ENCODE assay signal across 23 cellular contexts in genomic region chr19:4684312-4685095, GRCh38.
"Had no signal": no experiment of that assay in that cellular context is flagged by ENCODE, and none has a peak within 500 bp of the region (broad histone marks: within the 10 kb centered on the region; RNA-seq: fewer than 3 reads in every experiment).

No MANE protein-coding gene starts in this region.

- H3K27ac ChIP-seq: body of pancreas, cardiac muscle cell, hepatocyte had no signal

- DNase-seq: activated CD4-positive, alpha-beta T cell treated with anti-CD3 and anti-CD28 coated beads, Interleukin-2, amount 50 U/mL, for 48 hours; activated CD8-positive, alpha-beta memory T cell treated with anti-CD3 and anti-CD28 coated beads, Interleukin-2, amount 50 U/mL, for 48 hours; activated naive CD4-positive, alpha-beta T cell; activated naive CD8-positive, alpha-beta T cell treated with anti-CD3 and anti-CD28 coated beads, Interleukin-2, amount 50 U/mL, for 24 hours; activated T-cell treated with anti-CD3 and anti-CD28 coated beads, Interleukin-2, amount 50 U/mL, for 4 hours; body of pancreas; dermis blood vessel endothelial cell; effector memory CD4-positive, alpha-beta T cell; foreskin melanocyte; glutamatergic neuron; kidney glomerular epithelial cell; left ventricle myocardium superior; stimulated activated CD4-positive, alpha-beta T cell treated with anti-CD3 and anti-CD28 coated beads, Interleukin-2, amount 100 ng/mL, for 48 hours; stimulated activated CD8-positive, alpha-beta memory T cell treated with anti-CD3 and anti-CD28 coated beads, Interleukin-4, amount 100 ng/mL, for 48 hours; stimulated activated naive B cell treated with anti-CD40 and anti-IgM and Interleukin-4, amounts not matched to agents 10 μg/mL and 1 μg/mL and 100 μg/mL, for 72 hours; T1000 had no signal

- H3K4me3 Mint-ChIP-seq: activated naive CD8-positive, alpha-beta T cell treated with anti-CD3 and anti-CD28 coated beads, Interleukin-2, amount 50 U/mL, for 24 hours; activated T-cell treated with anti-CD3 and anti-CD28 coated beads, Interleukin-2, amount 50 U/mL, for 4 hours; memory B cell; stimulated activated naive B cell treated with anti-CD40 and anti-IgM and Interleukin-4, amounts not matched to agents 10 μg/mL and 1 μg/mL and 100 μg/mL, for 72 hours; T-helper 1 cell treated with Interleukin-12 subunit alpha and Interleukin-12 subunit beta and Interleukin-4 antibody, amounts not matched to agents 30 μg/mL and 1 μg/mL, for 36 hours; WTC11 had no signal

- H3K9me3 ChIP-seq: body of pancreas had no signal

- H3K27me3 Mint-ChIP-seq: activated naive CD8-positive, alpha-beta T cell treated with anti-CD3 and anti-CD28 coated beads, Interleukin-2, amount 50 U/mL, for 24 hours; memory B cell; stimulated activated naive B cell treated with anti-CD40 and anti-IgM and Interleukin-4, amounts not matched to agents 10 μg/mL and 1 μg/mL and 100 μg/mL, for 72 hours had no signal

- H3K27ac Mint-ChIP-seq: activated naive CD8-positive, alpha-beta T cell treated with anti-CD3 and anti-CD28 coated beads, Interleukin-2, amount 50 U/mL, for 24 hours; activated T-helper 2 cell treated with anti-CD3 and anti-CD28 coated beads, Interferon-gamma antibody, Interleukin-2, Interleukin-4, amounts not matched to agents 10 μg/mL and 5 μg/mL and 100 μg/mL, durations not matched to agents 14 hours and 24 hours and 36 hours; memory B cell; WTC11 had no signal

- H3K4me1 ChIP-seq: body of pancreas had no signal

- H3K9me3 Mint-ChIP-seq: activated naive CD8-positive, alpha-beta T cell treated with anti-CD3 and anti-CD28 coated beads, Interleukin-2, amount 50 U/mL, for 24 hours; activated T-cell treated with anti-CD3 and anti-CD28 coated beads, Interleukin-2, amount 50 U/mL, for 4 hours; activated T-helper 2 cell treated with anti-CD3 and anti-CD28 coated beads, Interferon-gamma antibody, Interleukin-2, Interleukin-4, amounts not matched to agents 10 μg/mL and 5 μg/mL and 100 μg/mL, durations not matched to agents 14 hours and 24 hours and 36 hours; memory B cell; stimulated activated naive B cell treated with anti-CD40 and anti-IgM and Interleukin-4, amounts not matched to agents 10 μg/mL and 1 μg/mL and 100 μg/mL, for 72 hours; T-helper 1 cell treated with Interleukin-12 subunit alpha and Interleukin-12 subunit beta and Interleukin-4 antibody, amounts not matched to agents 30 μg/mL and 1 μg/mL, for 36 hours; WTC11 had no signal

- H3K4me3 ChIP-seq: body of pancreas, cardiac muscle cell, hepatocyte had no signal

- ATAC-seq: activated naive CD8-positive, alpha-beta T cell treated with anti-CD3 and anti-CD28 coated beads, Interleukin-2, amount 50 U/mL, for 24 hours; activated T-cell treated with anti-CD3 and anti-CD28 coated beads, Interleukin-2, amount 50 U/mL, for 4 hours; body of pancreas; esophagus mucosa; left ventricle myocardium superior; stimulated activated naive B cell treated with anti-CD40 and anti-IgM and Interleukin-4, amounts not matched to agents 10 μg/mL and 1 μg/mL and 100 μg/mL, for 72 hours; WTC11 had no signal

- H3K4me1 Mint-ChIP-seq: activated naive CD8-positive, alpha-beta T cell treated with anti-CD3 and anti-CD28 coated beads, Interleukin-2, amount 50 U/mL, for 24 hours; memory B cell; stimulated activated naive B cell treated with anti-CD40 and anti-IgM and Interleukin-4, amounts not matched to agents 10 μg/mL and 1 μg/mL and 100 μg/mL, for 72 hours; WTC11 had no signal

- H3K27me3 ChIP-seq: body of pancreas, cardiac muscle cell, hepatocyte had no signal
